11 cellular contexts compared by ENCODE assay signal in the genomic region with DNA sequence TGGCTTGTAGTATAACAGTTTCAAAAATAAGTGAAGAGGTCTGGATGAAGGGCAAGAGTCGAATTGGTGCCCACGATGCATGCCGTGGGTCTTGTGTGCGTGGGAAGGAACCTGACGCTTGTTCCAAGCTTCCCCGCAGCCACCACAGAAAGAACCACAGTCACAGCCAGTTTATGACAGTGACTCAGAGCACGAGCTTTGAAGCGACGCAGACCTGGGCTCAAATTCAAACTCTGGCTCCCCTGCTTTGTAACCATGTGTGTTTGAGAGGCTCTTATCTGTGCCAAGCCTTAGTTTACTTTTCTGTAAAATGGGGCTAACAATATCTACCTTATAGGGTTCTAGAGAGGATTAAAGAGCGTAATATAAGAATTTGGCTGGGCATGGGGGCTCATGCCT.
DNase-seq lines count a peak whose midpoint lies in the region; ATAC-seq and TF ChIP-seq lines count a peak whose summit lies in the region.
"Had no signal": no experiment of that assay in that cellular context is flagged by ENCODE, and none has a peak within 500 bp of the region (broad histone marks: within the 10 kb centered on the region; RNA-seq: fewer than 3 reads in every experiment).

No MANE protein-coding gene starts in this region.

- H4K20me1 ChIP-seq in GM23248 (ENCODE audit: insufficient read depth) = no peaks in the 10 kb centered on the region

- TF ChIP-seq POLR2A in testis (IDR thresholded peaks at IDR 0.05) = no peak

- H3K4me1 ChIP-seq in GM23248 (ENCODE audit: insufficient read depth) (peaks cover 58% of the 10 kb centered on the region), BE2C (peaks cover 23% of the 10 kb centered on the region), testis (peaks cover 21% of the 10 kb centered on the region)

- intact Hi-C loops in left cardiac atrium (cut with DNase I) = no loop called here
- intact Hi-C loops in testis (cut with DNase I; ENCODE audit: low total_unique reads) = no loop called here

- in situ Hi-C loops in GM23248 (cut with MboI) = no loop called here

- H3K9me3 ChIP-seq in GM23248 (ENCODE audit: low read depth) (no peaks in the 10 kb centered on the region), BE2C (no peaks in the 10 kb centered on the region), testis (no peaks in the 10 kb centered on the region)
- H3K9me3 ChIP-seq: neutrophil had no signal

- peak in 1 of 2 donors; percentile 7 for ATAC-seq in left cardiac atrium
- ATAC-seq: GM12878 had no signal

- H3K9ac ChIP-seq in GM23248 = peak overlapping the region; percentile 64

- no peak overlapping the region for H3K4me3 ChIP-seq in GM23248
- no peak overlapping the region for H3K4me3 ChIP-seq in BE2C (ENCODE audit: low read depth, low read length)
- no peak overlapping the region for H3K4me3 ChIP-seq in testis
- H3K4me3 ChIP-seq: GM12878 had no signal

- WGBS in GM23248 (ENCODE audit: low coverage in 1 of 2, low lambda C conversion rate in 2 of 2, missing lambda C conversion rate in 2 of 2), 2 experiments = 12 to 13% methylated on average over 10 of the region's 10 CpGs
- WGBS in testis, 2 donors = 85 to 95% methylated on average over 10 of the region's 10 CpGs

- no peaks in the 10 kb centered on the region for H3K27me3 ChIP-seq in GM23248 (replicated peaks; ENCODE audit: insufficient read depth)
- H3K27me3 ChIP-seq in BE2C = no peaks in the 10 kb centered on the region
- no peaks in the 10 kb centered on the region for H3K27me3 ChIP-seq in testis
- H3K27me3 ChIP-seq: neutrophil had no signal

- H3K36me3 ChIP-seq in GM23248 (ENCODE audit: low read depth) (peaks cover 5% of the 10 kb centered on the region; the same call in 1 of the 2 replicates), BE2C (no peaks in the 10 kb centered on the region), testis (ENCODE audit: low read depth, missing control alignments) (no peaks in the 10 kb centered on the region)

- peaks cover 21% of the 10 kb centered on the region for H3K79me2 ChIP-seq in GM23248 (ENCODE audit: insufficient read depth)

- H3K9me2 ChIP-seq in GM23248 (ENCODE audit: insufficient read depth) = no peaks in the 10 kb centered on the region

- H2AFZ ChIP-seq in GM23248 = no peak overlapping the region

- DNase-seq in GM23248 = peak; percentile 84
- peak; percentile 42 for DNase-seq in activated CD8-positive, alpha-beta memory T cell treated with anti-CD3 and anti-CD28 coated beads, Interleukin-2, amount 50 U/mL, for 1 hour (ENCODE audit: extremely low read depth)
- DNase-seq in left cardiac atrium = peak; percentile 39
- peak; percentile 37 to 70 for DNase-seq in stimulated activated CD8-positive, alpha-beta memory T cell treated with anti-CD3 and anti-CD28 coated beads, Interleukin-15, amount 100 ng/mL, for 4 hours (ENCODE audit: low read depth in 2 of 2)
- no peak for DNase-seq in BE2C
- no peak for DNase-seq in NCI-H524 treated with DMSO at 0.1 percent for 48 hours (lab: John Stamatoyannopoulos, UW)
- DNase-seq in medulla oblongata (ENCODE audit: extremely low spot score) = no peak
- DNase-seq in testis = no peak
- DNase-seq: SIG-M5 had no signal

- TF ChIP-seq CTCF in BE2C (IDR thresholded peaks at IDR 0.05; ENCODE audit: low read depth, low read length) = no peak
- no peak for TF ChIP-seq CTCF in testis (IDR thresholded peaks at IDR 0.05)

- no peak overlapping the region for H3K4me2 ChIP-seq in GM23248 (ENCODE audit: unreplicated experiment)

- peak overlapping the region; percentile 82 for H3K27ac ChIP-seq in GM23248
- H3K27ac ChIP-seq in testis = no peak overlapping the region
- H3K27ac ChIP-seq: neutrophil had no signal

- H3F3A ChIP-seq in GM23248 (ENCODE audit: insufficient read depth) = peaks cover 50% of the 10 kb centered on the region

Comparison
In these comparisons a context has a peak if more than half of its experiments do, and no peak if none do; other contexts are left out.
1. DNase-seq: peak in GM23248 (single experiment), activated CD8-positive, alpha-beta memory T cell treated with anti-CD3 and anti-CD28 coated beads, Interleukin-2, amount 50 U/mL, for 1 hour (single experiment), left cardiac atrium (single experiment) and stimulated activated CD8-positive, alpha-beta memory T cell treated with anti-CD3 and anti-CD28 coated beads, Interleukin-15, amount 100 ng/mL, for 4 hours (2 of 2); none in BE2C (single experiment), NCI-H524 treated with DMSO at 0.1 percent for 48 hours (single experiment), medulla oblongata (single experiment) and testis (single experiment).